9 cellular contexts compared by ENCODE assay signal in genomic region chr3:112514527-112515128, GRCh38. TPM values are rescaled to one million over a fixed set of nuclear protein-coding genes. Genes with fewer than 3 reads are reported as not detected.
DNase-seq lines count a peak whose midpoint lies in the region; ATAC-seq, FAIRE-seq and TF ChIP-seq lines count a peak whose summit lies in the region.
"Had no signal": no experiment of that assay in that cellular context is flagged by ENCODE, and none has a peak within 500 bp of the region (broad histone marks: within the 10 kb centered on the region; RNA-seq: fewer than 3 reads in every experiment).

No MANE protein-coding gene starts in this region.

- peak overlapping the region; percentile 58 for H3K27ac Mint-ChIP-seq in activated T-helper 17 cell treated with anti-CD3 and anti-CD28 coated beads, Interleukin-2, amount 50 U/mL, for 72 hours
- H3K27ac Mint-ChIP-seq in MCF 10A (ENCODE audit: low read depth, unreplicated experiment) = no peak overlapping the region

- no peak for TF ChIP-seq POLR2A in GM12891 (IDR thresholded peaks at IDR 0.05; ENCODE audit: low read depth, low read length)

- FAIRE-seq in GM12891 (lab: Jason Lieb, UNC) = peak; percentile 94

- CTCF ChIA-PET in MCF 10A (lab: Yijun Ruan, JAX) = interaction anchor here (0.5 to 1.6 kb wide), 3 partner anchors 221 to 407 kb away, joined by 3 to 14 read pairs (median 4); partner anchors contain the start of gene SLC9C1

- DNase-seq in GM12891 (ENCODE audit: insufficient read length, low spot score) (no peak), NCI-H1105 treated with DMSO at 0.1 percent for 48 hours (lab: John Stamatoyannopoulos, UW) (no peak), MCF 10A (ENCODE audit: unreplicated experiment) (no peak), AML-193 (lab: John Stamatoyannopoulos, UW) (no peak)
- DNase-seq in stimulated activated CD4-positive, alpha-beta T cell treated with anti-CD3 and anti-CD28 coated beads, Interleukin-12 subunit alpha, Interleukin-12 subunit beta, amount 100 ng/mL, for 4 hours = no peak
- DNase-seq: DMS153 had no signal

- H3K27me3 Mint-ChIP-seq in activated T-helper 17 cell treated with anti-CD3 and anti-CD28 coated beads, Interleukin-2, amount 50 U/mL, for 72 hours = no peaks in the 10 kb centered on the region
- no peaks in the 10 kb centered on the region for H3K27me3 Mint-ChIP-seq in MCF 10A (ENCODE audit: insufficient read depth, unreplicated experiment)

- H3K4me3 Mint-ChIP-seq in activated T-helper 17 cell treated with anti-CD3 and anti-CD28 coated beads, Interleukin-2, amount 50 U/mL, for 72 hours = peak overlapping the region; percentile 40
- no peak overlapping the region for H3K4me3 Mint-ChIP-seq in MCF 10A (ENCODE audit: unreplicated experiment)

- TF ChIP-seq CTCF in MCF 10A (IDR thresholded peaks at IDR 0.05; ENCODE audit: unreplicated experiment) = no peak

- peaks cover 11% of the 10 kb centered on the region for H3K4me1 Mint-ChIP-seq in activated T-helper 17 cell treated with anti-CD3 and anti-CD28 coated beads, Interleukin-2, amount 50 U/mL, for 72 hours
- H3K4me1 Mint-ChIP-seq in MCF 10A (ENCODE audit: insufficient read depth, unreplicated experiment) = no peaks in the 10 kb centered on the region

- no peaks in the 10 kb centered on the region for H3K36me3 Mint-ChIP-seq in activated T-helper 17 cell treated with anti-CD3 and anti-CD28 coated beads, Interleukin-2, amount 50 U/mL, for 72 hours (ENCODE audit: low read depth)
- H3K36me3 Mint-ChIP-seq in MCF 10A (ENCODE audit: insufficient read depth, unreplicated experiment) = no peaks in the 10 kb centered on the region

- intact Hi-C loops in MCF 10A (cut with micrococcal nuclease) = no loop called here

- H3K9me3 Mint-ChIP-seq in activated T-helper 17 cell treated with anti-CD3 and anti-CD28 coated beads, Interleukin-2, amount 50 U/mL, for 72 hours = no peaks in the 10 kb centered on the region
- H3K9me3 Mint-ChIP-seq in MCF 10A (ENCODE audit: unreplicated experiment) = no peaks in the 10 kb centered on the region

- no TSS peak for BruUV-seq in MCF 10A (replicated peaks; lab: Mats Ljungman, UMichigan)

- ATAC-seq in GM19452 (IDR thresholded peaks at IDR 0.05; ENCODE audit: unreplicated experiment) (peak; percentile 99), HG03066 (IDR thresholded peaks at IDR 0.05; ENCODE audit: low read depth, unreplicated experiment) (peak; percentile 100)
- ATAC-seq in activated T-helper 17 cell treated with anti-CD3 and anti-CD28 coated beads, Interleukin-2, amount 50 U/mL, for 72 hours (replicated peaks) = peak; percentile 98

- POLR2A ChIA-PET in MCF 10A (lab: Yijun Ruan, JAX) = no interaction called here

TF ChIP-seq in GM12891, 5 proteins besides CTCF, POLR2A, EP300 and RAD21:
- TF ChIP-seq TAF1 (IDR thresholded peaks at IDR 0.05; ENCODE audit: low read depth, low read length) (no peak), PAX5 (IDR thresholded peaks at IDR 0.05; ENCODE audit: insufficient read depth, low read length, severe bottlenecking) (no peak), POLR2AphosphoS5 (IDR thresholded peaks at IDR 0.05; ENCODE audit: low read depth, low read length) (no peak), POU2F2 (IDR thresholded peaks at IDR 0.05; ENCODE audit: low read depth, low read length) (no peak), SPI1 (IDR thresholded peaks at IDR 0.05; ENCODE audit: low read depth, low read length) (no peak)

RNA-seq across cellular contexts. Expression of gene BTLA, which starts 15.4 kb away (rescaled TPM):
- polyA plus RNA-seq in GM12891 (2012; ENCODE audit: low read depth, missing spikeins) = 41.7 TPM
- total RNA-seq in activated T-helper 17 cell treated with anti-CD3 and anti-CD28 coated beads, Interleukin-2, amount 50 U/mL, for 72 hours = 10 to 100 TPM; 10.4 to 14.2 TPM
- total RNA-seq in MCF 10A (2022) = not detected in 2 replicates

RNA-seq across cellular contexts. Expression of gene ATG3, which starts 47.1 kb away (rescaled TPM):
- polyA plus RNA-seq in GM12891 (2012; ENCODE audit: low read depth, missing spikeins) = 33.8 TPM
- 10 to 100 TPM; 34.6 to 65.3 TPM for total RNA-seq in activated T-helper 17 cell treated with anti-CD3 and anti-CD28 coated beads, Interleukin-2, amount 50 U/mL, for 72 hours
- 87.8 and 97.2 TPM in 2 replicates for total RNA-seq in MCF 10A (2022)

RNA-seq across cellular contexts. Expression of gene SLC35A5, which starts 47.2 kb away (rescaled TPM):
- polyA plus RNA-seq in GM12891 (2012; ENCODE audit: low read depth, missing spikeins) = 8.7 TPM
- 10 to 100 TPM; 18.1 to 19.8 TPM for total RNA-seq in activated T-helper 17 cell treated with anti-CD3 and anti-CD28 coated beads, Interleukin-2, amount 50 U/mL, for 72 hours
- total RNA-seq in MCF 10A (2022) = 23.3 and 26.7 TPM in 2 replicates

Comparison
In these comparisons a context has a peak if more than half of its experiments do, and no peak if none do; other contexts are left out.
1. RNA of gene BTLA, which starts 15.4 kb away (total RNA-seq): 10.4 to 14.2 TPM in activated T-helper 17 cell treated with anti-CD3 and anti-CD28 coated beads, Interleukin-2, amount 50 U/mL, for 72 hours; not detected in MCF 10A; every median in the first group is over 10 times any median in the second.
2. Peak in every context shown above with its lines, with median percentiles within 50 percentile points of each other: ATAC-seq.